ENCODE assay signal across 17 cellular contexts in genomic region chr17:82253179-82253544, GRCh38.
"Had no signal": no experiment of that assay in that cellular context is flagged by ENCODE, and none has a peak within 500 bp of the region (broad histone marks: within the 10 kb centered on the region; RNA-seq: fewer than 3 reads in every experiment).

No MANE protein-coding gene starts in this region.

- ATAC-seq: activated T-helper 17 cell treated with anti-CD3 and anti-CD28 coated beads, Interleukin-2, amount 50 U/mL, for 72 hours; gastrocnemius medialis; heart right ventricle; left lobe of liver; WTC11 had no signal

- H3K4me3 ChIP-seq: cardiac muscle cell, dorsolateral prefrontal cortex, gastrocnemius medialis, heart right ventricle, thyroid gland had no signal

- H3K4me1 Mint-ChIP-seq: endodermal cell, WTC11 had no signal

- H3K27me3 Mint-ChIP-seq: activated CD4-positive, alpha-beta T cell treated with anti-CD3 and anti-CD28 coated beads, Interleukin-2, amount 10 ng/mL, durations not matched to agents 24 days and 14 days; activated naive CD4-positive, alpha-beta T cell treated with anti-CD3 and anti-CD28 coated beads, Interleukin-2, amount 50 U/mL, for 24 hours; activated T-helper 17 cell treated with anti-CD3 and anti-CD28 coated beads, Interleukin-2, amount 50 U/mL, for 72 hours had no signal

- H2AFZ ChIP-seq: parathyroid adenoma had no signal

- H3K4me3 Mint-ChIP-seq: activated CD4-positive, alpha-beta T cell treated with anti-CD3 and anti-CD28 coated beads, Interleukin-2, amount 10 ng/mL, durations not matched to agents 24 days and 14 days; activated naive CD4-positive, alpha-beta T cell treated with anti-CD3 and anti-CD28 coated beads, Interleukin-2, amount 50 U/mL, for 24 hours; activated T-helper 17 cell treated with anti-CD3 and anti-CD28 coated beads, Interleukin-2, amount 50 U/mL, for 72 hours; endodermal cell; WTC11 had no signal

- H3K9me3 Mint-ChIP-seq: activated CD4-positive, alpha-beta T cell treated with anti-CD3 and anti-CD28 coated beads, Interleukin-2, amount 10 ng/mL, durations not matched to agents 24 days and 14 days; activated naive CD4-positive, alpha-beta T cell treated with anti-CD3 and anti-CD28 coated beads, Interleukin-2, amount 50 U/mL, for 24 hours; activated T-helper 17 cell treated with anti-CD3 and anti-CD28 coated beads, Interleukin-2, amount 50 U/mL, for 72 hours; endodermal cell had no signal

- H3K27ac ChIP-seq: cardiac muscle cell, heart right ventricle, parathyroid adenoma, thyroid gland had no signal

- H3K9ac ChIP-seq: parathyroid adenoma had no signal

- H3K9me3 ChIP-seq: gastrocnemius medialis, heart right ventricle, thyroid gland had no signal

- DNase-seq: activated CD4-positive, alpha-beta T cell treated with anti-CD3 and anti-CD28 coated beads, Interleukin-2, amount 10 ng/mL, durations not matched to agents 24 days and 14 days; activated CD8-positive, alpha-beta memory T cell treated with anti-CD3 and anti-CD28 coated beads, Interleukin-2, amount 50 U/mL, for 48 hours; dorsolateral prefrontal cortex; endodermal cell; erythroblast; gastrocnemius medialis; heart right ventricle; midbrain; stimulated activated CD4-positive, alpha-beta T cell treated with anti-CD3 and anti-CD28 coated beads, Interleukin-1b, Interleukin-23, amount 100 ng/mL, for 48 hours; T-helper 2 cell; thyroid gland had no signal

- H3K4me1 ChIP-seq: thyroid gland had no signal

- H3K27me3 ChIP-seq: cardiac muscle cell, dorsolateral prefrontal cortex, gastrocnemius medialis, heart right ventricle, thyroid gland had no signal

- H3K27ac Mint-ChIP-seq: activated CD4-positive, alpha-beta T cell treated with anti-CD3 and anti-CD28 coated beads, Interleukin-2, amount 10 ng/mL, durations not matched to agents 24 days and 14 days had no signal
